In the genomic region with DNA sequence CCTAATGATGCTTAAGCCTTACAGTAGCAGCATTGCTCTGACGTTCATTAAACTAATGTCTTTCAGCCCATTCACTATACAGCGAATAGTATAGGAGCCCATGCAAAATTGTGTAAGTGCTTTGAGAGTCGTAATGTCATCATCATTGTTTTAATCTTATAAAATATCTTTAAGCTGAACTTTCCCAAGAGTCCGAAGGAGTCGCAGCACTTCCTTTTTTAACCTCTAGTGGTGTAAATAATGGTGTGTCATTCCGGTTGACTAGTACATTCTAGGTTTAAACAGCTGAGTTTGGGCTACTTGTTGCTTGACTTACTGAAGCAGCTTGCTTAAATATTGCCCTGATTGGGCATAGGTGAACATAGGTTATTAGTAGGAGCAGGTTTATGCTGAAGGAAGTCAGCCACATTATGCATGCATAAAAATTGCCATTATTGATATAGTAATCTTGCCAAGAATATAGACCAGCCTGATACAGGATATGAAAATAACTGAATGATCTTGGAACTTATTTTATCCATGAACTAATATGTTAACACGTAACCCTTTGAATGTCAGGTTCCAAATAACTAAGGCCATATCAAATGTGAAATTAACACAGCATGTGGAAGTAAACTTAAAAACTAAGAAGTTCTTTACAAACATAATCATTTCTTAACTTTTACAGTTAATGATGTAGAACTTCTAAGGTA, we compare ENCODE assay signal across 8 cellular contexts. TPM values are rescaled to one million over a fixed set of nuclear protein-coding genes. Genes with fewer than 3 reads are reported as not detected.
A peak's percentile ranks its signal among the peaks of the same experiment; 100 is the strongest.
DNase-seq lines count a peak whose midpoint lies in the region; TF ChIP-seq lines count a peak whose summit lies in the region.

No MANE protein-coding gene starts in this region.

- H3K4me1 ChIP-seq in HEK293 (ENCODE audit: control insufficient read depth, insufficient read depth, low read length) (no peaks in the 10 kb centered on the region; the same call in 1 of the 2 replicates), mesenchymal stem cell (ENCODE audit: control insufficient read depth, insufficient read depth, low read depth, low read length) (peaks cover 5% of the 10 kb centered on the region), uterus (no peaks in the 10 kb centered on the region)

- H3K4me3 ChIP-seq in HEK293 (ENCODE audit: low read depth, low read length) (peak overlapping the region; percentile 95), mesenchymal stem cell (ENCODE audit: insufficient read depth in 1 of 2, low read depth in 1 of 2, low read length in 2 of 2) (peak overlapping the region in 1 of 2 experiments; percentile 98), uterus (peak overlapping the region; percentile 72 to 78)

- CTCF ChIA-PET in HEK293 (lab: Yijun Ruan, JAX) = interaction anchor here (1.0 to 6.4 kb wide), 7 partner anchors 16 to 185 kb away, joined by 3 to 65 read pairs (median 5); no protein-coding TSS in a partner anchor
- CTCF ChIA-PET in RWPE1 (lab: Yijun Ruan, JAX) = interaction anchor here (0.5 to 2.9 kb wide), 13 partner anchors 12 to 879 kb away, joined by 3 to 9 read pairs (median 4); no protein-coding TSS in a partner anchor

- H2AK5ac ChIP-seq in mesenchymal stem cell (ENCODE audit: low read length, severe bottlenecking) = no peak overlapping the region

- H3K18ac ChIP-seq in mesenchymal stem cell (ENCODE audit: low read depth in 1 of 2, low read length in 2 of 2) = no peak overlapping the region

- no peak overlapping the region for H3K4ac ChIP-seq in mesenchymal stem cell (ENCODE audit: low read depth in 1 of 2, low read length in 2 of 2)

- DNase-seq in Caki2 (ENCODE audit: low read depth) (peak; percentile 69), RWPE1 (ENCODE audit: low spot score) (peak; percentile 45), cerebellar cortex (ENCODE audit: low spot score) (peak; percentile 48), mesenchymal stem cell (peak; percentile 87), uterus (no peak), NCI-H2081 treated with DMSO at 0.1 percent for 48 hours (lab: John Stamatoyannopoulos, UW) (no peak), NCI-H2196 (lab: John Stamatoyannopoulos, UW; ENCODE audit: unreplicated experiment) (no peak)

- in situ Hi-C loops in Caki2 (cut with HindIII; ENCODE audit: low pct_unique_long_range_greater_than_20kb, low sequenced_read_pairs) = no loop called here

- no peak overlapping the region for H2AFZ ChIP-seq in mesenchymal stem cell (ENCODE audit: low read depth, low read length)

- no peak overlapping the region for H2BK15ac ChIP-seq in mesenchymal stem cell (ENCODE audit: low read depth, poor library complexity, severe bottlenecking)

- H3K14ac ChIP-seq in mesenchymal stem cell (ENCODE audit: low read length in 2 of 2) = no peak overlapping the region

- H3K36me3 ChIP-seq in HEK293 (ENCODE audit: control insufficient read depth in 2 of 2, insufficient read depth in 1 of 2, low read length in 2 of 2) (peaks cover 0 to 10% of the 10 kb centered on the region in 2 experiments; a peak in 1 of 3 replicates), mesenchymal stem cell (ENCODE audit: control insufficient read depth in 1 of 2, insufficient read depth in 2 of 2, low read depth in 1 of 2, low read length in 2 of 2) (peaks cover 2 to 3% of the 10 kb centered on the region in 2 experiments), uterus (no peaks in the 10 kb centered on the region)

- H3K27me3 ChIP-seq in mesenchymal stem cell (ENCODE audit: control insufficient read depth in 1 of 2, insufficient read depth in 1 of 2, low read length in 2 of 2) (no peaks in the 10 kb centered on the region), uterus (no peaks in the 10 kb centered on the region)

- no peak overlapping the region for H4K8ac ChIP-seq in mesenchymal stem cell (ENCODE audit: low read length)

- H3K23ac ChIP-seq in mesenchymal stem cell (ENCODE audit: low read length in 2 of 2) = no peak overlapping the region

- H3K79me1 ChIP-seq in mesenchymal stem cell (replicated peaks; ENCODE audit: low read length, poor library complexity, severe bottlenecking) = no peaks in the 10 kb centered on the region

- no peak for TF ChIP-seq POLR2A in uterus (IDR thresholded peaks at IDR 0.05)

- H3K4me2 ChIP-seq in mesenchymal stem cell (ENCODE audit: low read length, poor library complexity, severe bottlenecking) = peak overlapping the region; percentile 55

- H4K91ac ChIP-seq in mesenchymal stem cell (ENCODE audit: low read length) = no peak overlapping the region

- no peak overlapping the region for H2BK120ac ChIP-seq in mesenchymal stem cell (ENCODE audit: low read depth, low read length)

- no peak overlapping the region for H2BK5ac ChIP-seq in mesenchymal stem cell (ENCODE audit: low read depth, low read length, poor library complexity, severe bottlenecking)

- POLR2A ChIA-PET in HEK293 (lab: Yijun Ruan, JAX) (interaction anchor here (1.1 kb wide), 1 partner anchor 59 kb away, joined by 5 read pairs; no protein-coding TSS in a partner anchor), RWPE1 (lab: Yijun Ruan, JAX; ENCODE audit: low non-redundant PET) (no interaction called here)

- H3K9ac ChIP-seq in mesenchymal stem cell (ENCODE audit: low read length) = peak overlapping the region; percentile 90

- intact Hi-C loops in uterus (cut with DNase I; ENCODE audit: low total_unique reads) = loop anchor here (5.0 to 10.0 kb wide), 3 partner anchors 60 to 183 kb away; no protein-coding TSS in a partner anchor

- H3K27ac ChIP-seq in HEK293 (ENCODE audit: extremely low read depth, low read depth, low read length) (peak overlapping the region; percentile 84; the same call in 1 of the 2 replicates), RWPE1 (no peak overlapping the region), mesenchymal stem cell (ENCODE audit: low read length, poor library complexity, severe bottlenecking) (no peak overlapping the region), uterus (peak overlapping the region; percentile 99)

- no peak overlapping the region for H2BK12ac ChIP-seq in mesenchymal stem cell (ENCODE audit: low read length in 2 of 2)

- no peaks in the 10 kb centered on the region for H3K9me3 ChIP-seq in HEK293 (ENCODE audit: control insufficient read depth, insufficient read depth, low read depth, low read length)
- H3K9me3 ChIP-seq in mesenchymal stem cell (ENCODE audit: control insufficient read depth, low read length) = no peaks in the 10 kb centered on the region
- no peaks in the 10 kb centered on the region for H3K9me3 ChIP-seq in uterus

- 4% methylated on average over 3 of the region's 7 CpGs for WGBS in mesenchymal stem cell

- peak; percentile 19; the same call in 1 of the 2 replicates for TF ChIP-seq CTCF in HEK293 (tag by site-specific recombination; IDR thresholded peaks at IDR 0.05)
- peak; percentile 40; the same call in 1 of the 2 replicates for TF ChIP-seq CTCF in RWPE1 (conservative IDR thresholded peaks at IDR 0.05; ENCODE audit: low read depth)
- TF ChIP-seq CTCF in uterus (IDR thresholded peaks at IDR 0.05) = peak in 3 of 4 experiments; percentile 30 to 44 (median 44)

TF ChIP-seq in HEK293, 187 proteins besides CTCF, POLR2A, EP300 and RAD21:
- TF ChIP-seq ZNF157 (tag by site-specific recombination; IDR thresholded peaks at IDR 0.05) = no peak
- TF ChIP-seq ZFP3 (tag by site-specific recombination; IDR thresholded peaks at IDR 0.05; ENCODE audit: low read depth) = peak; percentile 80
- peak; percentile 97 for TF ChIP-seq SCRT1 (tag by site-specific recombination; IDR thresholded peaks at IDR 0.05; ENCODE audit: borderline replicate concordance)
- TF ChIP-seq ZNF629 (tag by site-specific recombination; IDR thresholded peaks at IDR 0.05) = 0 out of 2 replicates have a peak, but pooled peaks have one; percentile 14
- TF ChIP-seq ZNF184 (tag by site-specific recombination; IDR thresholded peaks at IDR 0.05) = peak; percentile 4; the same call in 1 of the 2 replicates
- peak; percentile 99 for TF ChIP-seq SCRT2 (tag by site-specific recombination; IDR thresholded peaks at IDR 0.05)
- TF ChIP-seq KLF16 (tag by site-specific recombination; IDR thresholded peaks at IDR 0.05) = 0 out of 2 replicates have a peak, but pooled peaks have one; percentile 9
- TF ChIP-seq HOXC10 (CRISPR knock-in tag; IDR thresholded peaks at IDR 0.05) = no peak
- TF ChIP-seq, protein P1, sequence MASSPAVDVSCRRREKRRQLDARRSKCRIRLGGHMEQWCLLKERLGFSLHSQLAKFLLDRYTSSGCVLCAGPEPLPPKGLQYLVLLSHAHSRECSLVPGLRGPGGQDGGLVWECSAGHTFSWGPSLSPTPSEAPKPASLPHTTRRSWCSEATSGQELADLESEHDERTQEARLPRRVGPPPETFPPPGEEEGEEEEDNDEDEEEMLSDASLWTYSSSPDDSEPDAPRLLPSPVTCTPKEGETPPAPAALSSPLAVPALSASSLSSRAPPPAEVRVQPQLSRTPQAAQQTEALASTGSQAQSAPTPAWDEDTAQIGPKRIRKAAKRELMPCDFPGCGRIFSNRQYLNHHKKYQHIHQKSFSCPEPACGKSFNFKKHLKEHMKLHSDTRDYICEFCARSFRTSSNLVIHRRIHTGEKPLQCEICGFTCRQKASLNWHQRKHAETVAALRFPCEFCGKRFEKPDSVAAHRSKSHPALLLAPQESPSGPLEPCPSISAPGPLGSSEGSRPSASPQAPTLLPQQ (tag by site-specific recombination; IDR thresholded peaks at IDR 0.05) = peak; percentile 10; the same call in 1 of the 2 replicates
- TF ChIP-seq ZBTB17 (tag by site-specific recombination; IDR thresholded peaks at IDR 0.05) = no peak
- TF ChIP-seq, protein P2, sequence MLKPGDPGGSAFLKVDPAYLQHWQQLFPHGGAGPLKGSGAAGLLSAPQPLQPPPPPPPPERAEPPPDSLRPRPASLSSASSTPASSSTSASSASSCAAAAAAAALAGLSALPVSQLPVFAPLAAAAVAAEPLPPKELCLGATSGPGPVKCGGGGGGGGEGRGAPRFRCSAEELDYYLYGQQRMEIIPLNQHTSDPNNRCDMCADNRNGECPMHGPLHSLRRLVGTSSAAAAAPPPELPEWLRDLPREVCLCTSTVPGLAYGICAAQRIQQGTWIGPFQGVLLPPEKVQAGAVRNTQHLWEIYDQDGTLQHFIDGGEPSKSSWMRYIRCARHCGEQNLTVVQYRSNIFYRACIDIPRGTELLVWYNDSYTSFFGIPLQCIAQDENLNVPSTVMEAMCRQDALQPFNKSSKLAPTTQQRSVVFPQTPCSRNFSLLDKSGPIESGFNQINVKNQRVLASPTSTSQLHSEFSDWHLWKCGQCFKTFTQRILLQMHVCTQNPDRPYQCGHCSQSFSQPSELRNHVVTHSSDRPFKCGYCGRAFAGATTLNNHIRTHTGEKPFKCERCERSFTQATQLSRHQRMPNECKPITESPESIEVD (tag by site-specific recombination; IDR thresholded peaks at IDR 0.05) = peak; percentile 60
- TF ChIP-seq ZNF114 (tag by site-specific recombination; IDR thresholded peaks at IDR 0.05) = no peak
- TF ChIP-seq ZNF660 (tag by site-specific recombination; IDR thresholded peaks at IDR 0.05) = 0 out of 2 replicates have a peak, but pooled peaks have one; percentile 36
- TF ChIP-seq OSR2 (tag by site-specific recombination; IDR thresholded peaks at IDR 0.05) = peak; percentile 86

RNA-seq across cellular contexts. Expression of gene WNK1, which starts 2.6 kb away (rescaled TPM):
- total RNA-seq in Caki2 (2014; rRNA removed; shearing (Covaris generic); ENCODE audit: low replicate concordance) = 17.5 and 26.5 TPM in 2 replicates
- polyA plus RNA-seq in mesenchymal stem cell (2013, experiment 1 of 2) = 53.4 TPM
- polyA plus RNA-seq in mesenchymal stem cell (2013, experiment 2 of 2) = 50.7 TPM
- 100 to 1,000 TPM in 1 of 4 donors, 10 to 100 TPM in 3; 57.1 to 208 (median 81.0) TPM for total RNA-seq in uterus

Comparison
In these comparisons a context has a peak if more than half of its experiments do, and no peak if none do; other contexts are left out.
1. DNase-seq: peak in Caki2 (single experiment), RWPE1 (single experiment), cerebellar cortex (single experiment) and mesenchymal stem cell (single experiment); none in uterus (0 of 2), NCI-H2081 treated with DMSO at 0.1 percent for 48 hours (single experiment) and NCI-H2196 (single experiment).
2. H3K27ac ChIP-seq: peak in HEK293 (single experiment) and uterus (2 of 2); none in RWPE1 (single experiment) and mesenchymal stem cell (single experiment).
3. Peak in every context shown above with its lines, with median percentiles within 50 percentile points of each other: CTCF ChIP-seq.